ENCODE assay signal across 15 cellular contexts in the genomic region with DNA sequence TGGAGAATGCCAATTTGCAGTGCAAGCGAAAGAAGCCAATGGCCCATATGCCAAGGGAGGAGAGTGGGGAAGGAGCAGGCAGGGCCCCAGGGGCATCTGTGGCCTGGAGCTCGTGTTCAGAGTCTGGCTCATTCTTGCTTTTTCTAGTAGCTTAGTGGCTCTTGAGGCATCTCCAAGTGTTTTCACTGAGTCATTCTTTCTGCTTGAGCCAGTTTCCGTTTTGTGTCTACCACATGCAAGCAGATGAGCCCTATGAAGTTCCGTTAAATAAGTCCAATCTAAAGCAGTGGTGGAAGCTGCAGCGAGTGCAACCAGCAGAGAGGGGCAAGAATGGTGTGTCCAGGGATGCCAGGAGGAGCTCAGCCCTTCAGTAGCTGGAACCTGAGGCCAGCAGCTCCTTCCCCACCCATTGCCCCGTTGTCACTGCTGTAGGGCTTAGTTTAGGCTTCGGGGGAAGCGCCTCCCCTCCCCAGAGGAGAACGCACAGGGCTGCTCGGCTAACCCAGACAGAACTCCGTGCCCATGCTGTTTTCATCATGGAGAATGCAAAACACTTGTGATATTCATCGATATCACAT. TPM values are rescaled to one million over a fixed set of nuclear protein-coding genes. Genes with fewer than 3 reads are reported as not detected.
DNase-seq lines count a peak whose midpoint lies in the region; FAIRE-seq and TF ChIP-seq lines count a peak whose summit lies in the region.
"Had no signal": no experiment of that assay in that cellular context is flagged by ENCODE, and none has a peak within 500 bp of the region (broad histone marks: within the 10 kb centered on the region; RNA-seq: fewer than 3 reads in every experiment).

No MANE protein-coding gene starts in this region.

- no peaks in the 10 kb centered on the region for H3K27me3 ChIP-seq in small intestine (ENCODE audit: control insufficient read depth in 2 of 2, insufficient read depth in 2 of 2, low read length in 2 of 2)

- no peak overlapping the region for H3K27ac ChIP-seq in small intestine (ENCODE audit: low read depth in 1 of 2, low read length in 1 of 2)

- H3K4me1 Mint-ChIP-seq in activated CD4-positive, alpha-beta memory T cell treated with anti-CD3 and anti-CD28 coated beads for 36 hours (ENCODE audit: low read depth) = peaks cover 2% of the 10 kb centered on the region
- H3K4me1 Mint-ChIP-seq: activated B cell treated with CpG ODN at 0.5 μM for 24 hours; activated naive CD4-positive, alpha-beta T cell treated with anti-CD3 and anti-CD28 coated beads, Interleukin-2, amount 50 U/mL, for 24 hours; neural crest cell had no signal

- WGBS in small intestine, 3 donors = 70 to 77% (median 72%) methylated on average over 12 of the region's 12 CpGs

- no peak for FAIRE-seq in small intestine (lab: Jason Lieb, UNC)
- FAIRE-seq: D721Med had no signal

- no peaks in the 10 kb centered on the region for H3K36me3 Mint-ChIP-seq in activated CD4-positive, alpha-beta memory T cell treated with anti-CD3 and anti-CD28 coated beads for 36 hours
- H3K36me3 Mint-ChIP-seq: activated naive CD4-positive, alpha-beta T cell treated with anti-CD3 and anti-CD28 coated beads, Interleukin-2, amount 50 U/mL, for 24 hours had no signal

- H3K27me3 Mint-ChIP-seq in activated CD4-positive, alpha-beta memory T cell treated with anti-CD3 and anti-CD28 coated beads for 36 hours = no peaks in the 10 kb centered on the region
- H3K27me3 Mint-ChIP-seq: activated B cell treated with CpG ODN at 0.5 μM for 24 hours; activated naive CD4-positive, alpha-beta T cell treated with anti-CD3 and anti-CD28 coated beads, Interleukin-2, amount 50 U/mL, for 24 hours had no signal

- POLR2A ChIA-PET in activated CD4-positive, alpha-beta memory T cell treated with anti-CD3 and anti-CD28 coated beads for 36 hours (lab: Charles Lee) = no interaction called here

- peak; percentile 88 for DNase-seq in AG09309 (ENCODE audit: low read depth)
- peak; percentile 73 for DNase-seq in GOT3 (lab: John Stamatoyannopoulos, UW)
- DNase-seq in activated CD4-positive, alpha-beta memory T cell treated with anti-CD3 and anti-CD28 coated beads for 36 hours = peak; percentile 20
- peak; percentile 30 for DNase-seq in iris pigment epithelial cell (ENCODE audit: low read depth)
- no peak for DNase-seq in COLO829 (ENCODE audit: low spot score)
- DNase-seq in GM13977 (ENCODE audit: low spot score) = no peak
- no peak for DNase-seq in COLO668 (lab: John Stamatoyannopoulos, UW; ENCODE audit: unreplicated experiment)
- no peak for DNase-seq in small intestine
- DNase-seq: activated B cell treated with CpG ODN at 0.5 μM for 24 hours; effector CD8-positive, alpha-beta T cell; NCI-H1930 had no signal

- no peak overlapping the region for H3K27ac Mint-ChIP-seq in activated CD4-positive, alpha-beta memory T cell treated with anti-CD3 and anti-CD28 coated beads for 36 hours
- H3K27ac Mint-ChIP-seq: activated B cell treated with CpG ODN at 0.5 μM for 24 hours; activated naive CD4-positive, alpha-beta T cell treated with anti-CD3 and anti-CD28 coated beads, Interleukin-2, amount 50 U/mL, for 24 hours had no signal

- H3K4me1 ChIP-seq in small intestine (ENCODE audit: control insufficient read depth in 2 of 2, insufficient read depth in 1 of 2, low read depth in 1 of 2, low read length in 1 of 2) = no peaks in the 10 kb centered on the region

- no peak overlapping the region for H3K4me3 Mint-ChIP-seq in activated CD4-positive, alpha-beta memory T cell treated with anti-CD3 and anti-CD28 coated beads for 36 hours
- H3K4me3 Mint-ChIP-seq: activated B cell treated with CpG ODN at 0.5 μM for 24 hours; activated naive CD4-positive, alpha-beta T cell treated with anti-CD3 and anti-CD28 coated beads, Interleukin-2, amount 50 U/mL, for 24 hours; neural crest cell had no signal

- TF ChIP-seq CTCF in AG09309 (IDR thresholded peaks at IDR 0.05; ENCODE audit: control insufficient read depth, insufficient read depth, low read depth, low read length, missing control alignments) (no peak), GM13977 (IDR thresholded peaks at IDR 0.05; ENCODE audit: extremely low read depth, insufficient read depth, missing control alignments) (no peak)

- in situ Hi-C loops in GM13977 (cut with MboI; ENCODE audit: low pct_unique_long_range_greater_than_20kb, low sequenced_read_pairs, unreplicated experiment) = no loop called here

- intact Hi-C loops in activated CD4-positive, alpha-beta memory T cell treated with anti-CD3 and anti-CD28 coated beads for 36 hours (cut with micrococcal nuclease) = no loop called here

- no peaks in the 10 kb centered on the region for H3K36me3 ChIP-seq in small intestine (ENCODE audit: control insufficient read depth in 2 of 2, insufficient read depth in 2 of 2, low read length in 2 of 2)

- H3K9me3 Mint-ChIP-seq in activated CD4-positive, alpha-beta memory T cell treated with anti-CD3 and anti-CD28 coated beads for 36 hours = no peaks in the 10 kb centered on the region
- H3K9me3 Mint-ChIP-seq: activated B cell treated with CpG ODN at 0.5 μM for 24 hours; activated naive CD4-positive, alpha-beta T cell treated with anti-CD3 and anti-CD28 coated beads, Interleukin-2, amount 50 U/mL, for 24 hours; neural crest cell had no signal

- CTCF ChIA-PET in activated CD4-positive, alpha-beta memory T cell treated with anti-CD3 and anti-CD28 coated beads for 36 hours (lab: Charles Lee) = no interaction called here

- H3K9me3 ChIP-seq in small intestine (ENCODE audit: control insufficient read depth, low read depth) = no peaks in the 10 kb centered on the region

- no peak overlapping the region for H3K4me3 ChIP-seq in AG09309 (ENCODE audit: control insufficient read depth, low read depth, low read length)
- H3K4me3 ChIP-seq in small intestine (ENCODE audit: low read depth in 1 of 2, low read length in 2 of 2) = no peak overlapping the region

RNA-seq across cellular contexts. Expression of a gene that starts 57.4 kb away (rescaled TPM):
- not detected for total RNA-seq in activated CD4-positive, alpha-beta memory T cell treated with anti-CD3 and anti-CD28 coated beads for 36 hours
- 1 to 10 TPM in 1 of 3 donors, not detected in 2; 1.9 TPM for polyA plus RNA-seq in small intestine
- total RNA-seq: activated B cell treated with CpG ODN at 0.5 μM for 24 hours, HT-29 had no signal

Comparison
In these comparisons a context has a peak if more than half of its experiments do, and no peak if none do; other contexts are left out.
1. DNase-seq: peak in AG09309 (single experiment), GOT3 (single experiment), activated CD4-positive, alpha-beta memory T cell treated with anti-CD3 and anti-CD28 coated beads for 36 hours (single experiment) and iris pigment epithelial cell (single experiment); none in COLO829 (single experiment), GM13977 (single experiment), COLO668 (single experiment) and small intestine (single experiment).